ENCODE assay signal across 1 cellular context in the genomic region with DNA sequence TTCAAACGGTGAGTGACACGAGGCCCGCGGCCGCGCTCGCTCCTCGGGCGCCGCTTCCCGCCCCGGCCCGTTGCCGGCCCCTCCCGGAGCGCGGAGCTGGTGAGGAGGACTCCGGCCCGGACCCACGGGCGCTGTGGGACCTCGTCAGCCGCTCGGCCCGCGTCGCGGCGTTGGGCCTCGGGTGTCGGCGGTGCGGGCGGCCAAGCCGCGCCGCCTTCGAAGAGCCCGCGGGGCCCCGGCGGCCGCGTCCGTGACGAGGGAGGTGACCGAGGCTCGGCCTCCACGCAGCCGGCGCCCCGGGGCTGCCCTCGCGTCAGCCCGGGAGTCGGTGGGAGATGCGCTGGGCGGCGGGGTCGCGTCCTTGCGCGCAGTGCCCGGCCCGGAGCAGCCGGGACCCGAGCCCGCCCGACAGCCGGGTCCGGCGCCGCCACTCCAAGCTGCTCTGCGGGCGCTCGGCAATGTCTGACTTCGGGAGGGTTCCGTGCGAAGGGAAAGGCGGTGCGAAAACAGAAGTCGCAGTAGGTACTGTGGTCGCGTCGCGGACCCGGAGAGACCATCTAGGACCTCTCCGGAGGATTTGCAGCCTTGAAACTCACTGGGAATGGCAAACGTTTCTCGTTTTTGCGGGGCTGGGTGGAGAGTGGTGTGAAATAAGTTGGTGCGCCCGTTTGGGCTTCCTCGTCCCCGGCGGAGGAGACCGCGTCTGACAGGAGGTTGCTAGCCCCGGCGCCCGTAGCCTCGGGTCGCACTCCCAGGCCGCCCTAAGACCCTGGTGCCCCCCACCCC.
TF ChIP-seq lines count a peak whose summit lies in the region.

No MANE protein-coding gene starts in this region.

TF ChIP-seq in K562, 482 proteins besides CTCF, POLR2A, EP300 and RAD21 (continued from another document and continues in another):
- TF ChIP-seq BDP1 (IDR thresholded peaks at IDR 0.05; ENCODE audit: insufficient read depth, insufficient read length) (no peak), ZNF586 (CRISPR knock-in tag; conservative IDR thresholded peaks at IDR 0.05) (no peak), TFAP4 (CRISPR knock-in tag; IDR thresholded peaks at IDR 0.05; ENCODE audit: borderline replicate concordance) (0 out of 2 replicates have a peak, but pooled peaks have one; percentile 25), ZNF354B (CRISPR knock-in tag; IDR thresholded peaks at IDR 0.05) (no peak), RFX1 (IDR thresholded peaks at IDR 0.05) (no peak), ZNF512 (tag; IDR thresholded peaks at IDR 0.05) (no peak), TEAD2 (tag; IDR thresholded peaks at IDR 0.05) (no peak), PTRF (tag; IDR thresholded peaks at IDR 0.05) (no peak), ZNF583 (CRISPR knock-in tag; IDR thresholded peaks at IDR 0.05) (no peak), SAP30 (IDR thresholded peaks at IDR 0.05; ENCODE audit: borderline replicate concordance, insufficient read depth, low read depth, low read length, poor library complexity, severe bottlenecking) (no peak), TGIF2 (CRISPR knock-in tag; IDR thresholded peaks at IDR 0.05) (peak; percentile 83; the same call in 1 of the 2 replicates), RBM22 (IDR thresholded peaks at IDR 0.05; ENCODE audit: low read depth, low read length, poor library complexity, severe bottlenecking) (no peak), CREB1 (IDR thresholded peaks at IDR 0.05) (no peak; the same call in 1 of the 2 replicates), CREB1 (CRISPR knock-in tag; IDR thresholded peaks at IDR 0.05) (peak; percentile 52; the same call in 1 of the 2 replicates), TBL1XR1 (IDR thresholded peaks at IDR 0.05; ENCODE audit: low read length in 2 of 2) (peak in 1 of 2 experiments; percentile 79; a peak in 1 of 4 replicates), ZNF507 (tag; conservative IDR thresholded peaks at IDR 0.05) (no peak), FOXA3 (CRISPR knock-in tag; conservative IDR thresholded peaks at IDR 0.05 in 1 of 2, IDR thresholded peaks at IDR 0.05 in 1 of 2) (peak in 1 of 2 experiments; percentile 23; a peak in 1 of 4 replicates), MTA1 (IDR thresholded peaks at IDR 0.05; ENCODE audit: borderline replicate concordance) (no peak), ZBTB1 (CRISPR knock-in tag; IDR thresholded peaks at IDR 0.05; ENCODE audit: borderline replicate concordance, low read depth) (peak; percentile 67), ZKSCAN3 (CRISPR knock-in tag; IDR thresholded peaks at IDR 0.05) (no peak)
- TF ChIP-seq, protein P1, sequence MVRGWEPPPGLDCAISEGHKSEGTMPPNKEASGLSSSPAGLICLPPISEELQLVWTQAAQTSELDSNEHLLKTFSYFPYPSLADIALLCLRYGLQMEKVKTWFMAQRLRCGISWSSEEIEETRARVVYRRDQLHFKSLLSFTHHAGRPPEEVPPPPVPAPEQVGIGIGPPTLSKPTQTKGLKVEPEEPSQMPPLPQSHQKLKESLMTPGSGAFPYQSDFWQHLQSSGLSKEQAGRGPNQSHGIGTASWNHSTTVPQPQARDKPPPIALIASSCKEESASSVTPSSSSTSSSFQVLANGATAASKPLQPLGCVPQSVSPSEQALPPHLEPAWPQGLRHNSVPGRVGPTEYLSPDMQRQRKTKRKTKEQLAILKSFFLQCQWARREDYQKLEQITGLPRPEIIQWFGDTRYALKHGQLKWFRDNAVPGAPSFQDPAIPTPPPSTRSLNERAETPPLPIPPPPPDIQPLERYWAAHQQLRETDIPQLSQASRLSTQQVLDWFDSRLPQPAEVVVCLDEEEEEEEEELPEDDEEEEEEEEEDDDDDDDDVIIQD (CRISPR knock-in tag; IDR thresholded peaks at IDR 0.05), result no peak
- TF ChIP-seq, protein P2, sequence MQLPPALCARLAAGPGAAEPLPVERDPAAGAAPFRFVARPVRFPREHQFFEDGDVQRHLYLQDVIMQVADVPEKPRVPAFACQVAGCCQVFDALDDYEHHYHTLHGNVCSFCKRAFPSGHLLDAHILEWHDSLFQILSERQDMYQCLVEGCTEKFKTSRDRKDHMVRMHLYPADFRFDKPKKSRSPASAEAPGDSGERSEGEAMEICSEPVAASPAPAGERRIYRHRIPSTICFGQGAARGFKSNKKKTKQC (CRISPR knock-in tag; IDR thresholded peaks at IDR 0.05), result peak; percentile 74
- TF ChIP-seq, protein P3, sequence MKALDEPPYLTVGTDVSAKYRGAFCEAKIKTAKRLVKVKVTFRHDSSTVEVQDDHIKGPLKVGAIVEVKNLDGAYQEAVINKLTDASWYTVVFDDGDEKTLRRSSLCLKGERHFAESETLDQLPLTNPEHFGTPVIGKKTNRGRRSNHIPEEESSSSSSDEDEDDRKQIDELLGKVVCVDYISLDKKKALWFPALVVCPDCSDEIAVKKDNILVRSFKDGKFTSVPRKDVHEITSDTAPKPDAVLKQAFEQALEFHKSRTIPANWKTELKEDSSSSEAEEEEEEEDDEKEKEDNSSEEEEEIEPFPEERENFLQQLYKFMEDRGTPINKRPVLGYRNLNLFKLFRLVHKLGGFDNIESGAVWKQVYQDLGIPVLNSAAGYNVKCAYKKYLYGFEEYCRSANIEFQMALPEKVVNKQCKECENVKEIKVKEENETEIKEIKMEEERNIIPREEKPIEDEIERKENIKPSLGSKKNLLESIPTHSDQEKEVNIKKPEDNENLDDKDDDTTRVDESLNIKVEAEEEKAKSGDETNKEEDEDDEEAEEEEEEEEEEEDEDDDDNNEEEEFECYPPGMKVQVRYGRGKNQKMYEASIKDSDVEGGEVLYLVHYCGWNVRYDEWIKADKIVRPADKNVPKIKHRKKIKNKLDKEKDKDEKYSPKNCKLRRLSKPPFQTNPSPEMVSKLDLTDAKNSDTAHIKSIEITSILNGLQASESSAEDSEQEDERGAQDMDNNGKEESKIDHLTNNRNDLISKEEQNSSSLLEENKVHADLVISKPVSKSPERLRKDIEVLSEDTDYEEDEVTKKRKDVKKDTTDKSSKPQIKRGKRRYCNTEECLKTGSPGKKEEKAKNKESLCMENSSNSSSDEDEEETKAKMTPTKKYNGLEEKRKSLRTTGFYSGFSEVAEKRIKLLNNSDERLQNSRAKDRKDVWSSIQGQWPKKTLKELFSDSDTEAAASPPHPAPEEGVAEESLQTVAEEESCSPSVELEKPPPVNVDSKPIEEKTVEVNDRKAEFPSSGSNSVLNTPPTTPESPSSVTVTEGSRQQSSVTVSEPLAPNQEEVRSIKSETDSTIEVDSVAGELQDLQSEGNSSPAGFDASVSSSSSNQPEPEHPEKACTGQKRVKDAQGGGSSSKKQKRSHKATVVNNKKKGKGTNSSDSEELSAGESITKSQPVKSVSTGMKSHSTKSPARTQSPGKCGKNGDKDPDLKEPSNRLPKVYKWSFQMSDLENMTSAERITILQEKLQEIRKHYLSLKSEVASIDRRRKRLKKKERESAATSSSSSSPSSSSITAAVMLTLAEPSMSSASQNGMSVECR (CRISPR knock-in tag; IDR thresholded peaks at IDR 0.05), result peak; percentile 2; the same call in 1 of the 2 replicates
- TF ChIP-seq, protein P4, sequence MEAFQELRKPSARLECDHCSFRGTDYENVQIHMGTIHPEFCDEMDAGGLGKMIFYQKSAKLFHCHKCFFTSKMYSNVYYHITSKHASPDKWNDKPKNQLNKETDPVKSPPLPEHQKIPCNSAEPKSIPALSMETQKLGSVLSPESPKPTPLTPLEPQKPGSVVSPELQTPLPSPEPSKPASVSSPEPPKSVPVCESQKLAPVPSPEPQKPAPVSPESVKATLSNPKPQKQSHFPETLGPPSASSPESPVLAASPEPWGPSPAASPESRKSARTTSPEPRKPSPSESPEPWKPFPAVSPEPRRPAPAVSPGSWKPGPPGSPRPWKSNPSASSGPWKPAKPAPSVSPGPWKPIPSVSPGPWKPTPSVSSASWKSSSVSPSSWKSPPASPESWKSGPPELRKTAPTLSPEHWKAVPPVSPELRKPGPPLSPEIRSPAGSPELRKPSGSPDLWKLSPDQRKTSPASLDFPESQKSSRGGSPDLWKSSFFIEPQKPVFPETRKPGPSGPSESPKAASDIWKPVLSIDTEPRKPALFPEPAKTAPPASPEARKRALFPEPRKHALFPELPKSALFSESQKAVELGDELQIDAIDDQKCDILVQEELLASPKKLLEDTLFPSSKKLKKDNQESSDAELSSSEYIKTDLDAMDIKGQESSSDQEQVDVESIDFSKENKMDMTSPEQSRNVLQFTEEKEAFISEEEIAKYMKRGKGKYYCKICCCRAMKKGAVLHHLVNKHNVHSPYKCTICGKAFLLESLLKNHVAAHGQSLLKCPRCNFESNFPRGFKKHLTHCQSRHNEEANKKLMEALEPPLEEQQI (IDR thresholded peaks at IDR 0.05), result no peak
- TF ChIP-seq, protein P5, sequence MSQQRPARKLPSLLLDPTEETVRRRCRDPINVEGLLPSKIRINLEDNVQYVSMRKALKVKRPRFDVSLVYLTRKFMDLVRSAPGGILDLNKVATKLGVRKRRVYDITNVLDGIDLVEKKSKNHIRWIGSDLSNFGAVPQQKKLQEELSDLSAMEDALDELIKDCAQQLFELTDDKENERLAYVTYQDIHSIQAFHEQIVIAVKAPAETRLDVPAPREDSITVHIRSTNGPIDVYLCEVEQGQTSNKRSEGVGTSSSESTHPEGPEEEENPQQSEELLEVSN (IDR thresholded peaks at IDR 0.05; ENCODE audit: borderline replicate concordance in 1 of 2, extremely low read depth in 1 of 2, insufficient read depth in 1 of 2, insufficient read length in 1 of 2, low read depth in 1 of 2, low read length in 1 of 2, poor library complexity in 1 of 2, severe bottlenecking in 1 of 2), result peak in 1 of 2 experiments; percentile 81
- TF ChIP-seq, protein P6, sequence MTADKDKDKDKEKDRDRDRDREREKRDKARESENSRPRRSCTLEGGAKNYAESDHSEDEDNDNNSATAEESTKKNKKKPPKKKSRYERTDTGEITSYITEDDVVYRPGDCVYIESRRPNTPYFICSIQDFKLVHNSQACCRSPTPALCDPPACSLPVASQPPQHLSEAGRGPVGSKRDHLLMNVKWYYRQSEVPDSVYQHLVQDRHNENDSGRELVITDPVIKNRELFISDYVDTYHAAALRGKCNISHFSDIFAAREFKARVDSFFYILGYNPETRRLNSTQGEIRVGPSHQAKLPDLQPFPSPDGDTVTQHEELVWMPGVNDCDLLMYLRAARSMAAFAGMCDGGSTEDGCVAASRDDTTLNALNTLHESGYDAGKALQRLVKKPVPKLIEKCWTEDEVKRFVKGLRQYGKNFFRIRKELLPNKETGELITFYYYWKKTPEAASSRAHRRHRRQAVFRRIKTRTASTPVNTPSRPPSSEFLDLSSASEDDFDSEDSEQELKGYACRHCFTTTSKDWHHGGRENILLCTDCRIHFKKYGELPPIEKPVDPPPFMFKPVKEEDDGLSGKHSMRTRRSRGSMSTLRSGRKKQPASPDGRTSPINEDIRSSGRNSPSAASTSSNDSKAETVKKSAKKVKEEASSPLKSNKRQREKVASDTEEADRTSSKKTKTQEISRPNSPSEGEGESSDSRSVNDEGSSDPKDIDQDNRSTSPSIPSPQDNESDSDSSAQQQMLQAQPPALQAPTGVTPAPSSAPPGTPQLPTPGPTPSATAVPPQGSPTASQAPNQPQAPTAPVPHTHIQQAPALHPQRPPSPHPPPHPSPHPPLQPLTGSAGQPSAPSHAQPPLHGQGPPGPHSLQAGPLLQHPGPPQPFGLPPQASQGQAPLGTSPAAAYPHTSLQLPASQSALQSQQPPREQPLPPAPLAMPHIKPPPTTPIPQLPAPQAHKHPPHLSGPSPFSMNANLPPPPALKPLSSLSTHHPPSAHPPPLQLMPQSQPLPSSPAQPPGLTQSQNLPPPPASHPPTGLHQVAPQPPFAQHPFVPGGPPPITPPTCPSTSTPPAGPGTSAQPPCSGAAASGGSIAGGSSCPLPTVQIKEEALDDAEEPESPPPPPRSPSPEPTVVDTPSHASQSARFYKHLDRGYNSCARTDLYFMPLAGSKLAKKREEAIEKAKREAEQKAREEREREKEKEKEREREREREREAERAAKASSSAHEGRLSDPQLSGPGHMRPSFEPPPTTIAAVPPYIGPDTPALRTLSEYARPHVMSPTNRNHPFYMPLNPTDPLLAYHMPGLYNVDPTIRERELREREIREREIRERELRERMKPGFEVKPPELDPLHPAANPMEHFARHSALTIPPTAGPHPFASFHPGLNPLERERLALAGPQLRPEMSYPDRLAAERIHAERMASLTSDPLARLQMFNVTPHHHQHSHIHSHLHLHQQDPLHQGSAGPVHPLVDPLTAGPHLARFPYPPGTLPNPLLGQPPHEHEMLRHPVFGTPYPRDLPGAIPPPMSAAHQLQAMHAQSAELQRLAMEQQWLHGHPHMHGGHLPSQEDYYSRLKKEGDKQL (CRISPR knock-in tag; IDR thresholded peaks at IDR 0.05; ENCODE audit: borderline replicate concordance), result peak; percentile 89; the same call in 1 of the 2 replicates
- TF ChIP-seq, protein P7, sequence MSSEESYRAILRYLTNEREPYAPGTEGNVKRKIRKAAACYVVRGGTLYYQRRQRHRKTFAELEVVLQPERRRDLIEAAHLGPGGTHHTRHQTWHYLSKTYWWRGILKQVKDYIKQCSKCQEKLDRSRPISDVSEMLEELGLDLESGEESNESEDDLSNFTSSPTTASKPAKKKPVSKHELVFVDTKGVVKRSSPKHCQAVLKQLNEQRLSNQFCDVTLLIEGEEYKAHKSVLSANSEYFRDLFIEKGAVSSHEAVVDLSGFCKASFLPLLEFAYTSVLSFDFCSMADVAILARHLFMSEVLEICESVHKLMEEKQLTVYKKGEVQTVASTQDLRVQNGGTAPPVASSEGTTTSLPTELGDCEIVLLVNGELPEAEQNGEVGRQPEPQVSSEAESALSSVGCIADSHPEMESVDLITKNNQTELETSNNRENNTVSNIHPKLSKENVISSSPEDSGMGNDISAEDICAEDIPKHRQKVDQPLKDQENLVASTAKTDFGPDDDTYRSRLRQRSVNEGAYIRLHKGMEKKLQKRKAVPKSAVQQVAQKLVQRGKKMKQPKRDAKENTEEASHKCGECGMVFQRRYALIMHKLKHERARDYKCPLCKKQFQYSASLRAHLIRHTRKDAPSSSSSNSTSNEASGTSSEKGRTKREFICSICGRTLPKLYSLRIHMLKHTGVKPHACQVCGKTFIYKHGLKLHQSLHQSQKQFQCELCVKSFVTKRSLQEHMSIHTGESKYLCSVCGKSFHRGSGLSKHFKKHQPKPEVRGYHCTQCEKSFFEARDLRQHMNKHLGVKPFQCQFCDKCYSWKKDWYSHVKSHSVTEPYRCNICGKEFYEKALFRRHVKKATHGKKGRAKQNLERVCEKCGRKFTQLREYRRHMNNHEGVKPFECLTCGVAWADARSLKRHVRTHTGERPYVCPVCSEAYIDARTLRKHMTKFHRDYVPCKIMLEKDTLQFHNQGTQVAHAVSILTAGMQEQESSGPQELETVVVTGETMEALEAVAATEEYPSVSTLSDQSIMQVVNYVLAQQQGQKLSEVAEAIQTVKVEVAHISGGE (CRISPR knock-in tag; IDR thresholded peaks at IDR 0.05), result peak in 2 of 3 experiments; percentile 32 to 37; a peak in 1 of 6 replicates
